21 cellular contexts compared by ENCODE assay signal in genomic region chr10:59373071-59373470, GRCh38. TPM values are rescaled to one million over a fixed set of nuclear protein-coding genes. Genes with fewer than 3 reads are reported as not detected.
A peak's percentile ranks its signal among the peaks of the same experiment; 100 is the strongest.
DNase-seq lines count a peak whose midpoint lies in the region; ATAC-seq and TF ChIP-seq lines count a peak whose summit lies in the region.
"Had no signal": no experiment of that assay in that cellular context is flagged by ENCODE, and none has a peak within 500 bp of the region (broad histone marks: within the 10 kb centered on the region; RNA-seq: fewer than 3 reads in every experiment).

No MANE protein-coding gene starts in this region.

- H3K27ac ChIP-seq in heart right ventricle: peak overlapping the region in 4 of 10 donors; percentile 17 to 50 (median 28)
- H3K27ac ChIP-seq in thoracic aorta: peak overlapping the region; percentile 47 to 51
- H3K27ac ChIP-seq in CD4-positive, alpha-beta T cell (ENCODE audit: low read depth, low read length): no peak overlapping the region
- H3K27ac ChIP-seq: KMS-11 had no signal

- H3K27me3 ChIP-seq in heart right ventricle: no peaks in the 10 kb centered on the region
- no peaks in the 10 kb centered on the region for H3K27me3 ChIP-seq in thoracic aorta (replicated peaks; ENCODE audit: insufficient read depth)
- H3K27me3 ChIP-seq in CD4-positive, alpha-beta T cell (ENCODE audit: control insufficient read depth, insufficient read depth, low read length): no peaks in the 10 kb centered on the region

- H3K4me3 ChIP-seq in heart right ventricle (no peak overlapping the region), thoracic aorta (no peak overlapping the region)
- H3K4me3 ChIP-seq: GM12878 had no signal

- peak overlapping the region; percentile 82 for H3K27ac Mint-ChIP-seq in chondrocyte (ENCODE audit: unreplicated experiment)
- no peak overlapping the region for H3K27ac Mint-ChIP-seq in CD4-positive, alpha-beta T cell
- H3K27ac Mint-ChIP-seq: CD14-positive monocyte had no signal

- H3K9me3 ChIP-seq in heart right ventricle: no peaks in the 10 kb centered on the region
- no peaks in the 10 kb centered on the region for H3K9me3 ChIP-seq in thoracic aorta
- no peaks in the 10 kb centered on the region for H3K9me3 ChIP-seq in CD4-positive, alpha-beta T cell (ENCODE audit: control insufficient read depth, low read length)

- intact Hi-C loops in heart right ventricle (cut with DNase I) (loop anchor here in 1 of 10 donors (5.0 kb wide), 1 partner anchor 106 kb away; no protein-coding TSS in a partner anchor), Right ventricle myocardium superior (cut with DNase I) (no loop called here), left ventricle myocardium superior (cut with micrococcal nuclease) (no loop called here)
- intact Hi-C loops in CD4-positive, alpha-beta T cell (cut with DNase I, micrococcal nuclease): no loop called here

- H3K36me3 Mint-ChIP-seq in chondrocyte (ENCODE audit: low read depth): no peaks in the 10 kb centered on the region
- no peaks in the 10 kb centered on the region for H3K36me3 Mint-ChIP-seq in CD4-positive, alpha-beta T cell (ENCODE audit: low read depth)
- H3K36me3 Mint-ChIP-seq: CD14-positive monocyte had no signal

- H3K36me3 ChIP-seq in heart right ventricle (no peaks in the 10 kb centered on the region), thoracic aorta (no peaks in the 10 kb centered on the region)

- H3K9me3 Mint-ChIP-seq in chondrocyte (ENCODE audit: low read depth): no peaks in the 10 kb centered on the region
- no peaks in the 10 kb centered on the region for H3K9me3 Mint-ChIP-seq in CD4-positive, alpha-beta T cell

- WGBS in heart right ventricle, 2 donors: 52 to 63% methylated on average over 3 of the region's 3 CpGs

- H3K4me1 ChIP-seq in heart right ventricle: peaks cover 0 to 27% (median 8%) of the 10 kb centered on the region in 9 donors
- H3K4me1 ChIP-seq in thoracic aorta (ENCODE audit: control insufficient read depth in 1 of 2, low read depth in 2 of 2): peaks cover 9 to 35% of the 10 kb centered on the region in 2 donors

- TF ChIP-seq CTCF in heart right ventricle (IDR thresholded peaks at IDR 0.05) (no peak), chondrocyte (IDR thresholded peaks at IDR 0.05) (no peak), thoracic aorta (IDR thresholded peaks at IDR 0.05) (no peak)
- TF ChIP-seq CTCF in CD4-positive, alpha-beta T cell (IDR thresholded peaks at IDR 0.05): no peak

- ATAC-seq in heart right ventricle (peak in 5 of 8 donors; percentile 39 to 79 (median 50)), Right ventricle myocardium superior (ENCODE audit: poor library complexity) (no peak), left ventricle myocardium superior (peak; percentile 50), thoracic aorta (ENCODE audit: insufficient number of reproducible peaks, low FRiP score, low read depth) (no peak)
- no peak for ATAC-seq in CD4-positive, alpha-beta T cell (ENCODE audit: poor library complexity)
- ATAC-seq: GM12878, Panc1 had no signal

- CTCF ChIA-PET in CD4-positive, alpha-beta T cell (lab: Charles Lee): no interaction called here

- POLR2A ChIA-PET in CD4-positive, alpha-beta T cell (lab: Charles Lee): no interaction called here

- DNase-seq in heart right ventricle: no peak
- no peak for DNase-seq in Right ventricle myocardium superior
- DNase-seq in chondrocyte (ENCODE audit: low spot score): no peak
- no peak for DNase-seq in left ventricle myocardium superior
- no peak for DNase-seq in thoracic aorta (ENCODE audit: low spot score)
- no peak for DNase-seq in CD4-positive, alpha-beta T cell
- no peak for DNase-seq in stimulated activated CD4-positive, alpha-beta T cell treated with anti-CD3 and anti-CD28 coated beads, Interleukin-4, amount 100 ng/mL, for 1 hour
- no peak for DNase-seq in COLO829 (ENCODE audit: low spot score)
- DNase-seq: GOT3, MM.1S, NCI-H1105, NCI-H187, NCI-H446, NCI-H748 treated with DMSO at 0.1 percent for 48 hours, SHP77 treated with DMSO at 0.1 percent for 48 hours had no signal

- no peaks in the 10 kb centered on the region for H3K27me3 Mint-ChIP-seq in chondrocyte (ENCODE audit: low read depth)
- H3K27me3 Mint-ChIP-seq in CD4-positive, alpha-beta T cell: no peaks in the 10 kb centered on the region

- H3K4me1 Mint-ChIP-seq in chondrocyte (ENCODE audit: low read depth): peaks cover 24% of the 10 kb centered on the region
- no peaks in the 10 kb centered on the region for H3K4me1 Mint-ChIP-seq in CD4-positive, alpha-beta T cell (ENCODE audit: low read depth)
- H3K4me1 Mint-ChIP-seq: CD14-positive monocyte had no signal

- H3K4me3 Mint-ChIP-seq in chondrocyte (ENCODE audit: unreplicated experiment): no peak overlapping the region
- no peak overlapping the region for H3K4me3 Mint-ChIP-seq in CD4-positive, alpha-beta T cell
- H3K4me3 Mint-ChIP-seq: CD14-positive monocyte had no signal

RNA-seq across cellular contexts. Expression of gene FAM13C, which starts 10.7 kb away (rescaled TPM):
- 10 to 100 TPM in 1 of 10 donors, 1 to 10 TPM in 9; 2.9 to 14.6 (median 7.7) TPM for total RNA-seq in heart right ventricle
- 1 to 10 TPM; 1.5 to 3.8 TPM for polyA plus RNA-seq in heart right ventricle
- total RNA-seq in Right ventricle myocardium superior: 5.9 TPM
- total RNA-seq in chondrocyte: 4.9 to 5.9 TPM (median 5.1 TPM) in 3 replicates
- 5.4 TPM for total RNA-seq in left ventricle myocardium superior
- 10 to 100 TPM; 20.4 to 30.9 TPM for total RNA-seq in thoracic aorta
- not detected for total RNA-seq in CD4-positive, alpha-beta T cell
- total RNA-seq: A172, G401 had no signal
- polyA plus RNA-seq: CD14-positive monocyte had no signal

Comparison
In these comparisons a context has a peak if more than half of its experiments do, and no peak if none do; other contexts are left out.
1. ATAC-seq: peak in heart right ventricle (5 of 8) and left ventricle myocardium superior (single experiment); none in Right ventricle myocardium superior (single experiment), thoracic aorta (single experiment) and CD4-positive, alpha-beta T cell (single experiment).